In genomic region chr11:78372114-78372768, GRCh38 we compare ENCODE assay signal across 26 cellular contexts. TPM values are rescaled to one million over a fixed set of nuclear protein-coding genes. Genes with fewer than 3 reads are reported as not detected.
DNase-seq lines count a peak whose midpoint lies in the region; ATAC-seq, FAIRE-seq and TF ChIP-seq lines count a peak whose summit lies in the region.
"Had no signal": no experiment of that assay in that cellular context is flagged by ENCODE, and none has a peak within 500 bp of the region (broad histone marks: within the 10 kb centered on the region; RNA-seq: fewer than 3 reads in every experiment).

No MANE protein-coding gene starts in this region.

- no peak for ATAC-seq in memory B cell (ENCODE audit: low read depth)
- ATAC-seq in psoas muscle: no peak
- ATAC-seq: effector memory CD8-positive, alpha-beta T cell; gastroesophageal sphincter; upper lobe of right lung; WTC11 had no signal

- H3K4me1 Mint-ChIP-seq in endodermal cell: peaks cover 29% of the 10 kb centered on the region
- H3K4me1 Mint-ChIP-seq in memory B cell: peaks cover 28% of the 10 kb centered on the region
- H3K4me1 Mint-ChIP-seq: activated naive CD8-positive, alpha-beta T cell treated with anti-CD3 and anti-CD28 coated beads for 36 hours had no signal

- H3K4me3 Mint-ChIP-seq in endodermal cell (no peak overlapping the region), memory B cell (no peak overlapping the region)
- H3K4me3 Mint-ChIP-seq: activated naive CD8-positive, alpha-beta T cell treated with anti-CD3 and anti-CD28 coated beads for 36 hours; CD14-positive monocyte; effector memory CD8-positive, alpha-beta T cell; WTC11 had no signal

- no peaks in the 10 kb centered on the region for H3K27me3 ChIP-seq in BLaER1 treated with 17β-estradiol and CSF1 and Interleukin-3, amounts not matched to agents 10 nM and 100 nM
- H3K27me3 ChIP-seq in endodermal cell (ENCODE audit: control insufficient read depth, insufficient read depth, low read length, poor library complexity, severe bottlenecking) (no peaks in the 10 kb centered on the region), psoas muscle (ENCODE audit: insufficient read depth in 3 of 3, low read length in 2 of 3) (no peaks in the 10 kb centered on the region)
- H3K27me3 ChIP-seq: esophagus muscularis mucosa, gastroesophageal sphincter, stomach, upper lobe of right lung had no signal

- peaks cover 10 to 46% (median 18%) of the 10 kb centered on the region in 11 experiments for H3K36me3 ChIP-seq in BLaER1 treated with 17β-estradiol and CSF1 and Interleukin-3, amounts not matched to agents 10 nM and 100 nM
- H3K36me3 ChIP-seq in endodermal cell (ENCODE audit: control insufficient read depth, insufficient read depth, low read length) (peaks cover 13% of the 10 kb centered on the region), psoas muscle (ENCODE audit: insufficient read depth in 1 of 2, low read depth in 1 of 2) (no peaks in the 10 kb centered on the region)
- H3K36me3 ChIP-seq: esophagus muscularis mucosa, gastroesophageal sphincter, stomach, upper lobe of right lung had no signal

- H3K4me1 ChIP-seq in BLaER1 treated with 17β-estradiol and CSF1 and Interleukin-3, amounts not matched to agents 10 nM and 100 nM: peaks cover 32 to 84% (median 40%) of the 10 kb centered on the region in 10 experiments
- H3K4me1 ChIP-seq in endodermal cell (ENCODE audit: control insufficient read depth, insufficient read depth, low read length) (peaks cover 23% of the 10 kb centered on the region), psoas muscle (no peaks in the 10 kb centered on the region)

- DNase-seq in NCI-H1092 treated with DMSO at 0.1 percent for 48 hours (lab: John Stamatoyannopoulos, UW) (peak; percentile 20), endodermal cell (no peak), memory B cell (ENCODE audit: low spot score in 2 of 2) (no peak), NCI-H2196 (lab: John Stamatoyannopoulos, UW; ENCODE audit: unreplicated experiment) (no peak), psoas muscle (no peak), D721Med (ENCODE audit: insufficient read length, low spot score) (no peak)
- DNase-seq in stimulated activated naive CD4-positive, alpha-beta T cell (lab: John Stamatoyannopoulos, UW): no peak
- DNase-seq: activated CD4-positive, alpha-beta T cell treated with anti-CD3 and anti-CD28 coated beads, Interleukin-2, amount 50 U/mL, for 4 hours; activated CD8-positive, alpha-beta memory T cell treated with anti-CD3 and anti-CD28 coated beads, Interleukin-2, amount 50 U/mL, for 4 hours; activated naive CD8-positive, alpha-beta T cell treated with anti-CD3 and anti-CD28 coated beads for 36 hours; effector memory CD8-positive, alpha-beta T cell; kidney glomerular epithelial cell; mesenchymal stem cell; MV-4-11; naive B cell; NCI-H446 treated with DMSO at 0.1 percent for 48 hours; stomach; upper lobe of right lung had no signal

- H3K4me2 ChIP-seq in BLaER1 treated with 17β-estradiol and CSF1 and Interleukin-3, amounts not matched to agents 10 nM and 100 nM: peak overlapping the region; percentile 53 to 86 (median 73)

- no peak overlapping the region; a peak in 1 of 20 replicates for H3K4me3 ChIP-seq in BLaER1 treated with 17β-estradiol and CSF1 and Interleukin-3, amounts not matched to agents 10 nM and 100 nM
- H3K4me3 ChIP-seq in endodermal cell (ENCODE audit: low read length): peak overlapping the region; percentile 5
- H3K4me3 ChIP-seq in psoas muscle: no peak overlapping the region
- H3K4me3 ChIP-seq: esophagus muscularis mucosa, gastroesophageal sphincter, stomach, upper lobe of right lung had no signal

- H4K20me1 ChIP-seq in BLaER1 treated with 17β-estradiol and CSF1 and Interleukin-3, amounts not matched to agents 10 nM and 100 nM: peaks cover 48 to 100% (median 100%) of the 10 kb centered on the region in 11 experiments

- H3K9me3 Mint-ChIP-seq in endodermal cell (peaks cover 8% of the 10 kb centered on the region), memory B cell (no peaks in the 10 kb centered on the region)
- H3K9me3 Mint-ChIP-seq: effector memory CD8-positive, alpha-beta T cell had no signal

- H3K9ac ChIP-seq in BLaER1 treated with 17β-estradiol and CSF1 and Interleukin-3, amounts not matched to agents 10 nM and 100 nM: peak overlapping the region in 4 of 11 experiments; percentile 14 to 51 (median 34); a peak in 5 of 22 replicates
- H3K9ac ChIP-seq in endodermal cell (ENCODE audit: extremely low read depth, low read length, poor library complexity, severe bottlenecking): no peak overlapping the region

- FAIRE-seq in D721Med (lab: Jason Lieb, UNC): no peak
- FAIRE-seq: G401.6, GM18507, H1 had no signal

- H3K27ac Mint-ChIP-seq in endodermal cell (no peak overlapping the region), memory B cell (peak overlapping the region; percentile 46)
- H3K27ac Mint-ChIP-seq: activated naive CD8-positive, alpha-beta T cell treated with anti-CD3 and anti-CD28 coated beads for 36 hours; effector memory CD8-positive, alpha-beta T cell; WTC11 had no signal

- H3K36me3 Mint-ChIP-seq in endodermal cell (ENCODE audit: low read depth) (peaks cover 10% of the 10 kb centered on the region), memory B cell (peaks cover 6% of the 10 kb centered on the region)
- H3K36me3 Mint-ChIP-seq: activated naive CD8-positive, alpha-beta T cell treated with anti-CD3 and anti-CD28 coated beads for 36 hours had no signal

- intact Hi-C loops in psoas muscle (cut with DNase I): no loop called here

- TF ChIP-seq CTCF in endodermal cell (conservative IDR thresholded peaks at IDR 0.05): no peak
- TF ChIP-seq CTCF in psoas muscle (IDR thresholded peaks at IDR 0.05): no peak
- TF ChIP-seq CTCF in D721Med (IDR thresholded peaks at IDR 0.05; ENCODE audit: insufficient read depth, missing control alignments): no peak

- H3K27me3 Mint-ChIP-seq in endodermal cell (ENCODE audit: insufficient read depth) (no peaks in the 10 kb centered on the region), memory B cell (no peaks in the 10 kb centered on the region)
- H3K27me3 Mint-ChIP-seq: activated naive CD8-positive, alpha-beta T cell treated with anti-CD3 and anti-CD28 coated beads for 36 hours; effector memory CD8-positive, alpha-beta T cell; naive B cell had no signal

- peak overlapping the region in 4 of 11 experiments; percentile 18 to 74 (median 68); a peak in 7 of 22 replicates for H3K27ac ChIP-seq in BLaER1 treated with 17β-estradiol and CSF1 and Interleukin-3, amounts not matched to agents 10 nM and 100 nM
- H3K27ac ChIP-seq in endodermal cell (ENCODE audit: low read depth, low read length): no peak overlapping the region
- no peak overlapping the region for H3K27ac ChIP-seq in psoas muscle
- H3K27ac ChIP-seq: stomach, upper lobe of right lung had no signal

- H3K9me3 ChIP-seq in BLaER1 treated with 17β-estradiol and CSF1 and Interleukin-3, amounts not matched to agents 10 nM and 100 nM (replicated peaks in 1 of 11): peaks cover 8 to 23% (median 11%) of the 10 kb centered on the region in 11 experiments
- peaks cover 11% of the 10 kb centered on the region for H3K9me3 ChIP-seq in endodermal cell (ENCODE audit: control insufficient read depth, low read length)
- H3K9me3 ChIP-seq in psoas muscle: no peaks in the 10 kb centered on the region
- H3K9me3 ChIP-seq: esophagus muscularis mucosa, gastroesophageal sphincter, upper lobe of right lung had no signal

- WGBS in endodermal cell (ENCODE audit: insufficient coverage in 1 of 2, insufficient read length in 1 of 2), 2 experiments: 94 to 95% methylated on average over 4 of the region's 4 CpGs
- 50 to 55% (median 52%) methylated on average over 4 of the region's 4 CpGs for WGBS in psoas muscle, 3 donors

RNA-seq across cellular contexts. Expression of gene GAB2, which starts 45.4 kb away (rescaled TPM):
- total RNA-seq in endodermal cell: 10 to 100 TPM; 26.9 to 62.8 TPM
- polyA plus RNA-seq in endodermal cell (2013, experiment 1 of 2): 23.2 TPM
- 27.1 TPM for polyA plus RNA-seq in endodermal cell (2013, experiment 2 of 2)
- total RNA-seq in psoas muscle: 1 to 10 TPM; 4.7 to 6.3 (median 6.0) TPM
- 1 to 10 TPM; 2.7 to 3.7 (median 2.9) TPM for polyA plus RNA-seq in psoas muscle
